ENCODE assay signal across 8 cellular contexts in the genomic region with DNA sequence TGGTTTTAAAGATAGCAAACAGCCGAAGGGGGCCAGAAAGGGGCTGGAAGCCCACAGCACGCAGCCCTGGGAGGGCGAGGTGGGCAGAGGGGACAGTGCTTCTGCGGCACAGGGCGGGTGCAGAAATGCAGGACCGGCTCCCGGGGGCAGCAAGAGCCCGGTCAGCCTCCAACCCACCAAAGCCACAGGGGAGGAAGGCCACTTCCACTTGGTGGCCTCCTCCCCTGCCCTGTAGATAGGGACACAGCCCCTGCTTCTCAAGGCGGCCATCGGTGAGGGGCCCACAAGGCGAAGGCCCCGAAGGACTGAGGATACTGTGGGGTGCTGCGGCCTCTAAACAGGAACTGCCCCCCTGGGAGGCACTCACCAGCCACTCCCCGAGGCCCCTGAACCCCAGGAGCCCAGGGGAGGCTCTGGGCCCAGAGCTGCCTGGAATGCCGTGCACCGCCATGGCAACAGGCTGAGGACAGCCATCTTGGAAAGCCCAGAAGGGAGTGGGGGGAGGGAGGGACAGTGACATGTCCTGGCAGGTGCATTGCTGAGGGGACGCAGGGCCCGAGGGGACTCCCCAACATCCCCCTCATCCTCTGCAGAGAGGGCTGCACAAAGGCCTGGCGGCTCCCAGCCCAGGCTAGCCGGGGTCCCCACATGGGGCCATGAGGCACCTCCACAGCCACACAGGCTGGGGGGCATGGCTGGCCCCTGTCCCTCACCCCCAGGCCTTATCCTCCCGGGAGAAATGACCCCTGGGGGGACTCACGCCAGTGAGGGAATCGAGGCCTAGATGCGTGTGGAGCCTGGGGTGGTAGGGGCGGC.
DNase-seq lines count a peak whose midpoint lies in the region; ATAC-seq and TF ChIP-seq lines count a peak whose summit lies in the region.

No MANE protein-coding gene starts in this region.

- WGBS in aorta, 2 donors: 68 to 69% methylated on average over 23 to 25 of the region's 25 CpGs

- peaks cover 26% of the 10 kb centered on the region for H3K36me3 Mint-ChIP-seq in stimulated activated naive CD8-positive, alpha-beta T cell treated with anti-CD3 and anti-CD28 coated beads, Interleukin-15, Interleukin-2, amounts not matched to agents 100 ng/mL and 50 ng/mL, for 24 hours (ENCODE audit: low read depth)

- no peaks in the 10 kb centered on the region for H3K27me3 Mint-ChIP-seq in stimulated activated naive CD8-positive, alpha-beta T cell treated with anti-CD3 and anti-CD28 coated beads, Interleukin-15, Interleukin-2, amounts not matched to agents 100 ng/mL and 50 ng/mL, for 24 hours

- ATAC-seq in stimulated activated naive CD8-positive, alpha-beta T cell treated with anti-CD3 and anti-CD28 coated beads, Interleukin-15, Interleukin-2, amounts not matched to agents 100 U/mL and 50 U/mL, for 24 hours: no peak
- ATAC-seq in aorta (ENCODE audit: low FRiP score): peak; percentile 0
- no peak for ATAC-seq in HG03039 (IDR thresholded peaks at IDR 0.05; ENCODE audit: unreplicated experiment)

- H3K36me3 ChIP-seq in ascending aorta (peaks cover 6 to 12% of the 10 kb centered on the region in 2 donors), muscle layer of duodenum (ENCODE audit: control insufficient read depth in 1 of 2, insufficient read depth in 2 of 2, low read length in 2 of 2) (peaks cover 13% of the 10 kb centered on the region in 2 donors), aorta (ENCODE audit: control insufficient read depth in 1 of 2, insufficient read depth in 2 of 2, low read length in 1 of 2) (no peaks in the 10 kb centered on the region)

- no peak for TF ChIP-seq CTCF in ascending aorta (IDR thresholded peaks at IDR 0.05)

- no peaks in the 10 kb centered on the region for H3K9me3 Mint-ChIP-seq in stimulated activated naive CD8-positive, alpha-beta T cell treated with anti-CD3 and anti-CD28 coated beads, Interleukin-15, Interleukin-2, amounts not matched to agents 100 ng/mL and 50 ng/mL, for 24 hours

- H3K9me3 ChIP-seq in ascending aorta (no peaks in the 10 kb centered on the region), muscle layer of duodenum (ENCODE audit: control insufficient read depth in 1 of 2, low read length in 2 of 2) (no peaks in the 10 kb centered on the region), aorta (ENCODE audit: control insufficient read depth, low read length) (no peaks in the 10 kb centered on the region)

- peak overlapping the region; percentile 39 for H3K4me3 Mint-ChIP-seq in stimulated activated naive CD8-positive, alpha-beta T cell treated with anti-CD3 and anti-CD28 coated beads, Interleukin-15, Interleukin-2, amounts not matched to agents 100 ng/mL and 50 ng/mL, for 24 hours

- H3K4me3 ChIP-seq in ascending aorta (peak overlapping the region in 1 of 2 donors; percentile 5), muscle layer of duodenum (ENCODE audit: low read depth in 1 of 2, low read length in 2 of 2) (no peak overlapping the region), aorta (ENCODE audit: low read length in 2 of 2) (no peak overlapping the region)

- H3K4me1 ChIP-seq in ascending aorta: peaks cover 34 to 35% of the 10 kb centered on the region in 2 donors
- H3K4me1 ChIP-seq in muscle layer of duodenum (ENCODE audit: control insufficient read depth in 1 of 2, insufficient read depth in 2 of 2, low read length in 2 of 2): peaks cover 16 to 56% of the 10 kb centered on the region in 2 donors
- H3K4me1 ChIP-seq in aorta (ENCODE audit: control insufficient read depth in 1 of 2, insufficient read depth in 2 of 2, low read length in 2 of 2): no peaks in the 10 kb centered on the region

- DNase-seq in stimulated activated naive CD8-positive, alpha-beta T cell treated with anti-CD3 and anti-CD28 coated beads, Interleukin-15, Interleukin-2, amounts not matched to agents 100 U/mL and 50 U/mL, for 24 hours: no peak
- DNase-seq in ascending aorta (ENCODE audit: low spot score in 2 of 2): no peak
- DNase-seq in aorta: peak in 1 of 2 donors; percentile 63
- no peak for DNase-seq in NCI-H1092 (lab: John Stamatoyannopoulos, UW)
- no peak for DNase-seq in NCI-H2227 treated with DMSO at 0.1 percent for 48 hours (lab: John Stamatoyannopoulos, UW)

- peaks cover 67% of the 10 kb centered on the region for H3K4me1 Mint-ChIP-seq in stimulated activated naive CD8-positive, alpha-beta T cell treated with anti-CD3 and anti-CD28 coated beads, Interleukin-15, Interleukin-2, amounts not matched to agents 100 ng/mL and 50 ng/mL, for 24 hours (ENCODE audit: low read depth)

- H3K27ac ChIP-seq in ascending aorta: peak overlapping the region; percentile 91 to 99
- H3K27ac ChIP-seq in muscle layer of duodenum (ENCODE audit: low read length): peak overlapping the region; percentile 39
- peak overlapping the region; percentile 50 to 51 for H3K27ac ChIP-seq in aorta (ENCODE audit: low read depth in 1 of 2, low read length in 2 of 2)

- H3K27me3 ChIP-seq in ascending aorta (no peaks in the 10 kb centered on the region), muscle layer of duodenum (ENCODE audit: low read depth, low read length) (no peaks in the 10 kb centered on the region), aorta (ENCODE audit: control insufficient read depth in 1 of 2, insufficient read depth in 2 of 2, low read length in 1 of 2) (no peaks in the 10 kb centered on the region)

- H3K27ac Mint-ChIP-seq in stimulated activated naive CD8-positive, alpha-beta T cell treated with anti-CD3 and anti-CD28 coated beads, Interleukin-15, Interleukin-2, amounts not matched to agents 100 ng/mL and 50 ng/mL, for 24 hours: peak overlapping the region; percentile 55

- intact Hi-C loops in ascending aorta (cut with DNase I): loop anchor here (1.0 to 10.0 kb wide), 6 partner anchors 11 to 418 kb away; no protein-coding TSS in a partner anchor
- intact Hi-C loops in aorta (cut with DNase I): loop anchor here in 1 of 2 donors (5.0 to 10.0 kb wide), 2 partner anchors 70 to 232 kb away; no protein-coding TSS in a partner anchor

Comparison
In these comparisons a context has a peak if more than half of its experiments do, and no peak if none do; other contexts are left out.
1. H3K27ac ChIP-seq: peak in every context shown above with its lines; median percentile 95 in ascending aorta; 50 in aorta; 39 in muscle layer of duodenum.